ENCODE assay signal across 22 cellular contexts in genomic region chr3:193530231-193531165, GRCh38. TPM values are rescaled to one million over a fixed set of nuclear protein-coding genes. Genes with fewer than 3 reads are reported as not detected.
DNase-seq lines count a peak whose midpoint lies in the region; ATAC-seq, FAIRE-seq and TF ChIP-seq lines count a peak whose summit lies in the region.
"Had no signal": no experiment of that assay in that cellular context is flagged by ENCODE, and none has a peak within 500 bp of the region (broad histone marks: within the 10 kb centered on the region; RNA-seq: fewer than 3 reads in every experiment).

No MANE protein-coding gene starts in this region.

- H2AK5ac ChIP-seq in trophoblast cell (ENCODE audit: low read length), result no peak overlapping the region

- H3K23ac ChIP-seq in trophoblast cell (ENCODE audit: low read length), result no peak overlapping the region

- H3K14ac ChIP-seq in trophoblast cell (ENCODE audit: low read length), result no peak overlapping the region

- H3K4me3 ChIP-seq in SK-N-MC (peak overlapping the region; percentile 27; the same call in 1 of the 2 replicates), bronchial epithelial cell (ENCODE audit: low read depth, low read length) (no peak overlapping the region), trophoblast cell (ENCODE audit: low read depth, low read length) (no peak overlapping the region)
- H3K4me3 ChIP-seq: A549 had no signal

- H3K36me3 Mint-ChIP-seq in CD4-positive, alpha-beta T cell (ENCODE audit: low read depth), result no peaks in the 10 kb centered on the region
- H3K36me3 Mint-ChIP-seq: CD8-positive, alpha-beta T cell had no signal

- no peaks in the 10 kb centered on the region for H3K79me1 ChIP-seq in trophoblast cell (ENCODE audit: low read length)

- intact Hi-C loops in CD4-positive, alpha-beta T cell (cut with DNase I, micrococcal nuclease), result no loop called here

- peak; percentile 29 for DNase-seq in NCI-H69 (lab: John Stamatoyannopoulos, UW)
- DNase-seq in SK-N-MC (ENCODE audit: low read depth, low spot score), result no peak
- DNase-seq in bronchial epithelial cell (ENCODE audit: low read depth), result peak; percentile 59
- DNase-seq in trophoblast cell, result peak; percentile 88 to 95
- no peak for DNase-seq in superior temporal gyrus (ENCODE audit: extremely low spot score)
- no peak for DNase-seq in CD4-positive, alpha-beta T cell
- DNase-seq: BE2C; CD8-positive, alpha-beta T cell; COR-L47; DMS153; DMS79 treated with DMSO at 0.1 percent for 48 hours; EL; HCEC 1CT; HFFc6 had no signal

- POLR2A ChIA-PET in CD4-positive, alpha-beta T cell (lab: Charles Lee), result no interaction called here

- no peak overlapping the region for H3K27ac Mint-ChIP-seq in CD4-positive, alpha-beta T cell
- H3K27ac Mint-ChIP-seq: CD8-positive, alpha-beta T cell; HFFc6; IgD-negative memory B cell had no signal

- no peak overlapping the region for H3K4me2 ChIP-seq in trophoblast cell (ENCODE audit: low read length)
- H3K4me2 ChIP-seq: A549 had no signal

- no peak overlapping the region for H3K4me3 Mint-ChIP-seq in CD4-positive, alpha-beta T cell
- H3K4me3 Mint-ChIP-seq: CD8-positive, alpha-beta T cell; HFFc6; IgD-negative memory B cell had no signal

- no peaks in the 10 kb centered on the region for H3K79me2 ChIP-seq in trophoblast cell (ENCODE audit: control insufficient read depth, insufficient read depth, low read length, poor library complexity)

- no peak for FAIRE-seq in bronchial epithelial cell (lab: Jason Lieb, UNC)
- FAIRE-seq: A549, D721Med, G401.6, GM12892, H1 had no signal

- no peak overlapping the region for H3K18ac ChIP-seq in trophoblast cell (ENCODE audit: low read length)

- no peak overlapping the region for H2BK12ac ChIP-seq in trophoblast cell (ENCODE audit: low read length)

- no peak overlapping the region for H2BK120ac ChIP-seq in trophoblast cell (ENCODE audit: insufficient read depth, low read length, poor library complexity)

- H3K9me3 ChIP-seq in SK-N-MC (ENCODE audit: low read depth, low read length) (no peaks in the 10 kb centered on the region), trophoblast cell (ENCODE audit: insufficient read depth, low read depth, low read length) (no peaks in the 10 kb centered on the region)
- peaks cover 5% of the 10 kb centered on the region for H3K9me3 ChIP-seq in CD4-positive, alpha-beta T cell (ENCODE audit: control insufficient read depth, low read length)
- H3K9me3 ChIP-seq: A549, BE2C had no signal

- ATAC-seq in HG03354 (IDR thresholded peaks at IDR 0.05; ENCODE audit: poor library complexity, severe bottlenecking, unreplicated experiment), result no peak
- no peak for ATAC-seq in CD4-positive, alpha-beta T cell (ENCODE audit: poor library complexity)
- ATAC-seq: A549; CD8-positive, alpha-beta T cell had no signal

- H4K8ac ChIP-seq in trophoblast cell (ENCODE audit: low read depth, low read length), result no peak overlapping the region

- H4K12ac ChIP-seq in trophoblast cell (ENCODE audit: low read depth, low read length), result no peak overlapping the region

- H3K27ac ChIP-seq in SK-N-MC (no peak overlapping the region), trophoblast cell (ENCODE audit: low read depth, low read length) (no peak overlapping the region)
- H3K27ac ChIP-seq in CD4-positive, alpha-beta T cell (ENCODE audit: low read depth, low read length), result no peak overlapping the region
- H3K27ac ChIP-seq: A549, C4-2B had no signal

- no peaks in the 10 kb centered on the region for H3K4me1 Mint-ChIP-seq in CD4-positive, alpha-beta T cell (ENCODE audit: low read depth)
- H3K4me1 Mint-ChIP-seq: IgD-negative memory B cell had no signal

- H3K27me3 ChIP-seq in bronchial epithelial cell (ENCODE audit: control insufficient read depth, insufficient read depth, low read length) (no peaks in the 10 kb centered on the region), trophoblast cell (ENCODE audit: insufficient read depth, low read length) (no peaks in the 10 kb centered on the region)
- H3K27me3 ChIP-seq in CD4-positive, alpha-beta T cell (ENCODE audit: control insufficient read depth, insufficient read depth, low read length), result peaks cover 4% of the 10 kb centered on the region

- H3K4me1 ChIP-seq in trophoblast cell (ENCODE audit: control insufficient read depth in 1 of 2, insufficient read depth in 2 of 2, low read length in 2 of 2), result no peaks in the 10 kb centered on the region
- H3K4me1 ChIP-seq: A549, BE2C had no signal

- H2BK5ac ChIP-seq in trophoblast cell (ENCODE audit: low read depth, low read length, poor library complexity), result no peak overlapping the region

- no peaks in the 10 kb centered on the region for H3K9me3 Mint-ChIP-seq in CD4-positive, alpha-beta T cell
- H3K9me3 Mint-ChIP-seq: CD8-positive, alpha-beta T cell had no signal

- H3K36me3 ChIP-seq in SK-N-MC (ENCODE audit: insufficient read depth, low read length), result no peaks in the 10 kb centered on the region
- H3K36me3 ChIP-seq in bronchial epithelial cell (ENCODE audit: control insufficient read depth, insufficient read depth, low read length), result no peaks in the 10 kb centered on the region
- H3K36me3 ChIP-seq in trophoblast cell (ENCODE audit: control insufficient read depth in 1 of 2, insufficient read depth in 2 of 2, low read length in 2 of 2), result no peaks in the 10 kb centered on the region
- H3K36me3 ChIP-seq: BE2C had no signal

- TF ChIP-seq CTCF in bronchial epithelial cell (IDR thresholded peaks at IDR 0.05; ENCODE audit: insufficient read depth, low read length, severe bottlenecking), result no peak
- no peak for TF ChIP-seq CTCF in CD4-positive, alpha-beta T cell (IDR thresholded peaks at IDR 0.05)

- no peak overlapping the region for H3K4ac ChIP-seq in trophoblast cell (ENCODE audit: low read depth, low read length)

- peaks cover 11% of the 10 kb centered on the region for H3K27me3 Mint-ChIP-seq in CD4-positive, alpha-beta T cell

- H3K9ac ChIP-seq in SK-N-MC (ENCODE audit: insufficient read length) (no peak overlapping the region), trophoblast cell (ENCODE audit: low read length) (no peak overlapping the region)

- CTCF ChIA-PET in CD4-positive, alpha-beta T cell (lab: Charles Lee), result no interaction called here

- H2AFZ ChIP-seq in trophoblast cell (ENCODE audit: insufficient read depth, low read length, poor library complexity), result no peak overlapping the region

- 100% methylated on average over 1 of the region's 7 CpGs for WGBS in trophoblast cell (ENCODE audit: extremely low coverage, insufficient coverage, insufficient read length)

- H4K91ac ChIP-seq in trophoblast cell (ENCODE audit: low read depth, low read length), result no peak overlapping the region

RNA-seq across cellular contexts. Expression of gene ATP13A4, which starts 24.2 kb away (rescaled TPM):
- 4.2 and 37.3 TPM in 2 replicates for total RNA-seq in bronchial epithelial cell
- 0.03 and 0.07 TPM in 2 replicates for polyA plus RNA-seq in trophoblast cell (2013)
- 1 to 10 TPM in 1 of 2 experiments, under 1 TPM in 1; 0.98 to 1.6 TPM for total RNA-seq in CD4-positive, alpha-beta T cell
- total RNA-seq: H1, HFFc6 had no signal

Comparison
In these comparisons a context has a peak if more than half of its experiments do, and no peak if none do; other contexts are left out.
1. DNase-seq: peak in NCI-H69 (single experiment), bronchial epithelial cell (single experiment) and trophoblast cell (2 of 2); none in SK-N-MC (single experiment), superior temporal gyrus (single experiment) and CD4-positive, alpha-beta T cell (0 of 10).